Comparison of ENCODE assay signal across 22 cellular contexts in genomic region chr11:72768581-72768980, GRCh38.
"Had no signal": no experiment of that assay in that cellular context is flagged by ENCODE, and none has a peak within 500 bp of the region (broad histone marks: within the 10 kb centered on the region; RNA-seq: fewer than 3 reads in every experiment).

No MANE protein-coding gene starts in this region.

- H3K4me3 ChIP-seq: Peyer's patch, SJSA1 had no signal

- H3K27ac Mint-ChIP-seq: activated CD8-positive, alpha-beta T cell treated with anti-CD3 and anti-CD28 coated beads, Interleukin-2, amount 10 ng/mL, durations not matched to agents 7 days and 5 days; activated naive CD4-positive, alpha-beta T cell treated with anti-CD3 and anti-CD28 coated beads, Interleukin-2, amount 50 U/mL, for 72 hours had no signal

- H3K27ac ChIP-seq: Peyer's patch, RWPE1, SJSA1 had no signal

- DNase-seq: activated CD4-positive, alpha-beta T cell treated with anti-CD3 and anti-CD28 coated beads for 4 hours; activated CD8-positive, alpha-beta memory T cell treated with anti-CD3 and anti-CD28 coated beads, Interleukin-2, amount 50 U/mL, for 48 hours; activated CD8-positive, alpha-beta T cell treated with anti-CD3 and anti-CD28 coated beads, Interleukin-2, amount 10 ng/mL, durations not matched to agents 7 days and 5 days; activated effector memory CD4-positive, alpha-beta T cell treated with anti-CD3 and anti-CD28 coated beads, Interleukin-2, amount 50 U/mL, for 16 hours; activated naive CD4-positive, alpha-beta T cell treated with Interleukin-2 at 50 U/mL for 16 hours; activated T-cell treated with anti-CD3 and anti-CD28 coated beads, Interleukin-2, amount 50 U/mL, for 1 hour; Kasumi-1; KBM-7; NCI-H2029; NCI-H2107; NCI-H345; NCI-H510A; NCI-H69; NK-92 treated with Interleukin-12 subunit alpha and Interleukin-12 subunit beta, amount 100 ng/mL, for 24 hours; Peyer's patch; SHP77; SW 1271 had no signal

- H3K4me1 ChIP-seq: SJSA1 had no signal

- H3K9me3 Mint-ChIP-seq: activated naive CD4-positive, alpha-beta T cell treated with anti-CD3 and anti-CD28 coated beads, Interleukin-2, amount 50 U/mL, for 72 hours had no signal

- H3K9me3 ChIP-seq: Peyer's patch, SJSA1 had no signal

- H3K36me3 ChIP-seq: Peyer's patch, SJSA1 had no signal

- H3K4me3 Mint-ChIP-seq: activated CD8-positive, alpha-beta T cell treated with anti-CD3 and anti-CD28 coated beads, Interleukin-2, amount 10 ng/mL, durations not matched to agents 7 days and 5 days had no signal

- H3K36me3 Mint-ChIP-seq: activated naive CD4-positive, alpha-beta T cell treated with anti-CD3 and anti-CD28 coated beads, Interleukin-2, amount 50 U/mL, for 72 hours had no signal

- ATAC-seq: activated CD4-positive, CD25-positive, alpha-beta regulatory T cell treated with anti-CD3 and anti-CD28 coated beads, Interleukin-2, amount 50 U/mL, for 24 hours; activated CD8-positive, alpha-beta T cell treated with anti-CD3 and anti-CD28 coated beads, Interleukin-2, amount 10 ng/mL, durations not matched to agents 7 days and 5 days; activated naive CD4-positive, alpha-beta T cell treated with anti-CD3 and anti-CD28 coated beads, Interleukin-2, amount 50 U/mL, for 72 hours; SK-N-SH treated with all-trans-retinoic acid at 6 μM for 48 hours had no signal
